10 cellular contexts compared by ENCODE assay signal in genomic region chr2:70014959-70015358, GRCh38.
"Had no signal": no experiment of that assay in that cellular context is flagged by ENCODE, and none has a peak within 500 bp of the region (broad histone marks: within the 10 kb centered on the region; RNA-seq: fewer than 3 reads in every experiment).

No MANE protein-coding gene starts in this region.

- H3K4me1 Mint-ChIP-seq: WTC11 had no signal

- H3K4me3 Mint-ChIP-seq: WTC11 had no signal

- ATAC-seq: foreskin keratinocyte, left colon, right cardiac atrium, WTC11 had no signal

- H3K27ac Mint-ChIP-seq: WTC11 had no signal

- DNase-seq: activated CD4-positive, alpha-beta T cell treated with anti-CD3 and anti-CD28 coated beads, Interleukin-2, amount 50 U/mL, for 4 hours; activated effector memory CD4-positive, alpha-beta T cell treated with anti-CD3 and anti-CD28 coated beads, Interleukin-2, amount 50 U/mL, for 16 hours; activated T-cell treated with anti-CD3 and anti-CD28 coated beads for 4 hours; foreskin keratinocyte; left colon; midbrain; right cardiac atrium; small intestine; thyroid gland had no signal
